In genomic region chr5:140174472-140175366, GRCh38 we compare ENCODE assay signal across 1 cellular context.
TF ChIP-seq lines count a peak whose summit lies in the region.

Gene CYSTM1, plus strand, starts transcription at chr5:140175188. Its CDS starts 19,278 bp downstream, at chr5:140194466.

TF ChIP-seq in HEK293, 187 proteins besides CTCF, POLR2A, EP300 and RAD21 (continued from another document):
- TF ChIP-seq REST (tag by site-specific recombination; IDR thresholded peaks at IDR 0.05) = no peak
- TF ChIP-seq ZNF518A (tag by site-specific recombination; conservative IDR thresholded peaks at IDR 0.05; ENCODE audit: low read depth) = peak; percentile 32
- TF ChIP-seq ZFP37 (tag by site-specific recombination; IDR thresholded peaks at IDR 0.05) = 0 out of 2 replicates have a peak, but pooled peaks have one; percentile 23
- TF ChIP-seq ZNF776 (tag by site-specific recombination; IDR thresholded peaks at IDR 0.05; ENCODE audit: borderline replicate concordance) = no peak
- peak; percentile 81 for TF ChIP-seq SP3 (tag by site-specific recombination; IDR thresholded peaks at IDR 0.05)
- no peak for TF ChIP-seq TCF7L2 (IDR thresholded peaks at IDR 0.05; ENCODE audit: borderline replicate concordance, low read depth, low read length)
- TF ChIP-seq ZNF433 (tag by site-specific recombination; IDR thresholded peaks at IDR 0.05; ENCODE audit: low read depth) = no peak
- peak; percentile 68; the same call in 1 of the 2 replicates for TF ChIP-seq KLF8 (tag by site-specific recombination; IDR thresholded peaks at IDR 0.05)
- TF ChIP-seq ZBTB8A (tag by site-specific recombination; IDR thresholded peaks at IDR 0.05) = peak; percentile 85; the same call in 1 of the 2 replicates
- peak; percentile 14; the same call in 1 of the 2 replicates for TF ChIP-seq TRIM28 (IDR thresholded peaks at IDR 0.05; ENCODE audit: borderline replicate concordance, low read length)
- TF ChIP-seq SCRT2 (tag by site-specific recombination; IDR thresholded peaks at IDR 0.05) = peak; percentile 96
- no peak for TF ChIP-seq ZNF280D (tag by site-specific recombination; IDR thresholded peaks at IDR 0.05)
- TF ChIP-seq ZNF610 (tag by site-specific recombination; IDR thresholded peaks at IDR 0.05; ENCODE audit: borderline replicate concordance) = peak; percentile 97
- TF ChIP-seq SP7 (tag by site-specific recombination; IDR thresholded peaks at IDR 0.05) = peak; percentile 54
- peak; percentile 97 for TF ChIP-seq ZBTB21 (tag by site-specific recombination; IDR thresholded peaks at IDR 0.05)
- TF ChIP-seq WT1 (tag by site-specific recombination; IDR thresholded peaks at IDR 0.05) = 0 out of 2 replicates have a peak, but pooled peaks have one; percentile 58
- TF ChIP-seq SCRT1 (tag by site-specific recombination; IDR thresholded peaks at IDR 0.05; ENCODE audit: borderline replicate concordance) = peak; percentile 87
- peak; percentile 87; the same call in 1 of the 2 replicates for TF ChIP-seq KLF10 (tag by site-specific recombination; IDR thresholded peaks at IDR 0.05)
- TF ChIP-seq ZNF660 (tag by site-specific recombination; IDR thresholded peaks at IDR 0.05) = no peak
- no peak for TF ChIP-seq ZNF133 (tag by site-specific recombination; IDR thresholded peaks at IDR 0.05)
